Comparison of ENCODE assay signal across 24 cellular contexts in the genomic region with DNA sequence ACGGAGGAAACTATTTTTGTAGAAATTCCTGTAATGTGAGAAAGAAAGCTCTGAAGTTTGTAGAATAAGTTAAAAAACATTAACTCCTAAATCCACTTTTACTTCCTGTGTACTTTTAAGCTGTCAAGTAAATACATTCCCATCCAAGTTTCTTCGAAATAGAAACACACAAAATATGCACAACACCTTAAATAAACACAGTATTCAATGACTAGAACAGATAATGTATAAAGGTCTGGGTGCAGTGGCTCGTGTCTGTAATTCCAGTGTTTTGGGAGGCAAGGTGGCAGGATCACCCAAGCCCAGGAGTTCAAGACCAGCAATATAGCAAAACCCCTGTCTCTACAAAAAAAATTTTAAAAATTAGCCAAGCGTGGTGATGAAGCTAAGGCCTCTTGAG.
A peak's percentile ranks its signal among the peaks of the same experiment; 100 is the strongest.
DNase-seq lines count a peak whose midpoint lies in the region; ATAC-seq, FAIRE-seq and TF ChIP-seq lines count a peak whose summit lies in the region.
"Had no signal": no experiment of that assay in that cellular context is flagged by ENCODE, and none has a peak within 500 bp of the region (broad histone marks: within the 10 kb centered on the region; RNA-seq: fewer than 3 reads in every experiment).

No MANE protein-coding gene starts in this region.

- no peak overlapping the region for H3K4me3 ChIP-seq in liver (ENCODE audit: low read depth in 1 of 3, low read length in 3 of 3)
- H3K4me3 ChIP-seq in HepG2 (replicated peaks in 1 of 3; ENCODE audit: insufficient read depth in 1 of 3, low read depth in 2 of 3, low read length in 3 of 3) = no peak overlapping the region
- no peak overlapping the region for H3K4me3 ChIP-seq in Karpas-422 (ENCODE audit: low read length)
- H3K4me3 ChIP-seq: MG63 had no signal

- no peaks in the 10 kb centered on the region for H3K9me2 ChIP-seq in Karpas-422 (replicated peaks; ENCODE audit: insufficient read depth, low read length)

- no peaks in the 10 kb centered on the region for H3K27me3 Mint-ChIP-seq in activated naive CD8-positive, alpha-beta T cell treated with anti-CD3 and anti-CD28 coated beads for 36 hours
- H3K27me3 Mint-ChIP-seq: CD4-positive, CD25-positive, alpha-beta regulatory T cell had no signal

- H3K9me3 ChIP-seq in liver (ENCODE audit: control insufficient read depth in 4 of 4, low read length in 3 of 4) (no peaks in the 10 kb centered on the region), HepG2 (ENCODE audit: low read length) (no peaks in the 10 kb centered on the region), Karpas-422 (ENCODE audit: low read length) (no peaks in the 10 kb centered on the region)
- H3K9me3 ChIP-seq: MG63 had no signal

- ATAC-seq in HepG2 (no peak), left lobe of liver (peak; percentile 31), HG03565 (IDR thresholded peaks at IDR 0.05; ENCODE audit: unreplicated experiment) (no peak), HG03039 (IDR thresholded peaks at IDR 0.05; ENCODE audit: unreplicated experiment) (no peak)
- ATAC-seq: Panc1 had no signal

- H3K36me3 ChIP-seq in liver (ENCODE audit: control insufficient read depth in 4 of 4, insufficient read depth in 3 of 4, low read depth in 1 of 4, low read length in 3 of 4) (no peaks in the 10 kb centered on the region), HepG2 (replicated peaks in 1 of 2; ENCODE audit: control insufficient read depth in 1 of 2, insufficient read depth in 2 of 2, low read length in 2 of 2) (peaks cover 1 to 11% of the 10 kb centered on the region in 2 experiments; a peak in 1 of 5 replicates), Karpas-422 (ENCODE audit: insufficient read depth, low read length) (no peaks in the 10 kb centered on the region)
- H3K36me3 ChIP-seq: MG63 had no signal

- no peak overlapping the region for H3K4me3 Mint-ChIP-seq in activated naive CD8-positive, alpha-beta T cell treated with anti-CD3 and anti-CD28 coated beads for 36 hours
- H3K4me3 Mint-ChIP-seq: CD4-positive, CD25-positive, alpha-beta regulatory T cell; HFFc6 had no signal

- WGBS in liver = 44% methylated on average over 4 of the region's 4 CpGs
- 85% methylated on average over 4 of the region's 4 CpGs for WGBS in HepG2 (ENCODE audit: low lambda C conversion rate)

- peaks cover 34% of the 10 kb centered on the region for H3K4me1 Mint-ChIP-seq in activated naive CD8-positive, alpha-beta T cell treated with anti-CD3 and anti-CD28 coated beads for 36 hours

- TF ChIP-seq CTCF in liver (IDR thresholded peaks at IDR 0.05; ENCODE audit: low read depth, low read length, missing input control) = no peak
- TF ChIP-seq CTCF in HepG2 (CRISPR knock-in tag; IDR thresholded peaks at IDR 0.05) = no peak

- H3K27ac Mint-ChIP-seq in activated naive CD8-positive, alpha-beta T cell treated with anti-CD3 and anti-CD28 coated beads for 36 hours = peak overlapping the region; percentile 79
- H3K27ac Mint-ChIP-seq: CD4-positive, CD25-positive, alpha-beta regulatory T cell had no signal

- POLR2A ChIA-PET in HepG2 (lab: Yijun Ruan, JAX) = no interaction called here

- H3K4me1 ChIP-seq in liver (ENCODE audit: control insufficient read depth in 4 of 4, insufficient read depth in 4 of 4, low read length in 3 of 4) = peaks cover 4 to 16% (median 10%) of the 10 kb centered on the region in 4 donors
- H3K4me1 ChIP-seq in HepG2 (ENCODE audit: insufficient read depth, low read length) = no peaks in the 10 kb centered on the region
- no peaks in the 10 kb centered on the region for H3K4me1 ChIP-seq in Karpas-422 (ENCODE audit: low read length)

- TF ChIP-seq RAD21 in liver (IDR thresholded peaks at IDR 0.05) (peak in 1 of 2 donors; percentile 17), HepG2 (CRISPR knock-in tag; IDR thresholded peaks at IDR 0.05) (no peak)

- in situ Hi-C loops in HepG2 (cut with HindIII; ENCODE audit: extremely low pct_ligation_motif_present, low pct_unique_long_range_greater_than_20kb) = no loop called here

- intact Hi-C loops in HepG2 (cut with micrococcal nuclease; ENCODE audit: unreplicated experiment) = no loop called here

- H4K20me1 ChIP-seq in HepG2 (ENCODE audit: insufficient read depth, low read length) (no peaks in the 10 kb centered on the region), Karpas-422 (ENCODE audit: insufficient read depth, low read depth, low read length) (no peaks in the 10 kb centered on the region)

- no peak overlapping the region for H2AFZ ChIP-seq in HepG2 (ENCODE audit: low read length)
- no peak overlapping the region for H2AFZ ChIP-seq in Karpas-422 (ENCODE audit: low read length)

- no peaks in the 10 kb centered on the region for H3K9me3 Mint-ChIP-seq in activated naive CD8-positive, alpha-beta T cell treated with anti-CD3 and anti-CD28 coated beads for 36 hours
- H3K9me3 Mint-ChIP-seq: CD4-positive, CD25-positive, alpha-beta regulatory T cell; HFFc6 had no signal

- TF ChIP-seq POLR2A in HepG2 (IDR thresholded peaks at IDR 0.05; ENCODE audit: insufficient read depth in 1 of 2, low read depth in 2 of 2, low read length in 2 of 2) = no peak

- H3K4me2 ChIP-seq in HepG2 (ENCODE audit: low read depth, low read length) (no peak overlapping the region), Karpas-422 (ENCODE audit: low read depth, low read length, poor library complexity, severe bottlenecking) (no peak overlapping the region)

- no peaks in the 10 kb centered on the region for H3K27me3 ChIP-seq in liver (ENCODE audit: control insufficient read depth in 4 of 4, insufficient read depth in 4 of 4, low read length in 3 of 4)
- H3K27me3 ChIP-seq in HepG2 (ENCODE audit: control insufficient read depth in 1 of 2, insufficient read depth in 2 of 2, low read length in 2 of 2) = no peaks in the 10 kb centered on the region
- H3K27me3 ChIP-seq in Karpas-422 (ENCODE audit: low read length) = no peaks in the 10 kb centered on the region
- H3K27me3 ChIP-seq: MG63 had no signal

- CTCF ChIA-PET in HepG2 (lab: Yijun Ruan, JAX; ENCODE audit: low intra/inter-chr PET ratio, low total read pairs) = no interaction called here

- H3K9ac ChIP-seq in liver (ENCODE audit: low read depth in 1 of 2, low read length in 2 of 2) = no peak overlapping the region
- no peak overlapping the region for H3K9ac ChIP-seq in HepG2 (ENCODE audit: insufficient read depth, low read depth, low read length)
- no peak overlapping the region for H3K9ac ChIP-seq in Karpas-422 (ENCODE audit: low read length)

- H3K27ac ChIP-seq in liver (ENCODE audit: low read depth in 1 of 2, low read length in 2 of 2) = peak overlapping the region; percentile 27 to 59
- H3K27ac ChIP-seq in HepG2 (ENCODE audit: extremely low read length, insufficient read depth, low read length) = no peak overlapping the region
- no peak overlapping the region for H3K27ac ChIP-seq in Karpas-422 (ENCODE audit: low read length)

- H3K36me3 Mint-ChIP-seq in activated naive CD8-positive, alpha-beta T cell treated with anti-CD3 and anti-CD28 coated beads for 36 hours = peaks cover 28% of the 10 kb centered on the region

- H3K79me2 ChIP-seq in HepG2 (ENCODE audit: insufficient read depth, low read length) (no peaks in the 10 kb centered on the region), Karpas-422 (ENCODE audit: low read length) (no peaks in the 10 kb centered on the region)

- no TSS peak for BruUV-seq in HepG2 (replicated peaks; lab: Mats Ljungman, UMichigan)

- TF ChIP-seq EP300 in HepG2 (IDR thresholded peaks at IDR 0.05; ENCODE audit: low read depth in 2 of 2, low read length in 2 of 2) (no peak), HepG2 (CRISPR knock-in tag; IDR thresholded peaks at IDR 0.05; ENCODE audit: borderline replicate concordance) (no peak)

- FAIRE-seq in HepG2 (lab: Jason Lieb, UNC) = no peak
- FAIRE-seq: D721Med, GM12892, GM19239 had no signal

- DNase-seq in HepG2 (ENCODE audit: low spot score) (no peak), left lobe of liver (ENCODE audit: low spot score) (no peak), LoVo (ENCODE audit: low spot score) (no peak), Karpas-422 (no peak)
- DNase-seq in activated naive CD8-positive, alpha-beta T cell treated with anti-CD3 and anti-CD28 coated beads for 36 hours = no peak
- DNase-seq: AML-193; CD4-positive, CD25-positive, alpha-beta regulatory T cell; DND-41; GDM1; HFFc6; KBM-7; NCI-H1092 treated with DMSO at 0.1 percent for 48 hours; NCI-H1694; NCI-H446 treated with DMSO at 0.1 percent for 48 hours; NCI-H748 treated with DMSO at 0.1 percent for 48 hours; SHP77 had no signal

TF ChIP-seq in HepG2, 621 proteins besides CTCF, POLR2A, EP300 and RAD21 (continues in another document):
- TF ChIP-seq GATA4 (IDR thresholded peaks at IDR 0.05; ENCODE audit: borderline replicate concordance, low read depth) (no peak), ATF1 (CRISPR knock-in tag; IDR thresholded peaks at IDR 0.05) (no peak), NFE2L2 (IDR thresholded peaks at IDR 0.05; ENCODE audit: low read length) (no peak), MYPOP (CRISPR knock-in tag; IDR thresholded peaks at IDR 0.05) (no peak)
- TF ChIP-seq, protein P1, sequence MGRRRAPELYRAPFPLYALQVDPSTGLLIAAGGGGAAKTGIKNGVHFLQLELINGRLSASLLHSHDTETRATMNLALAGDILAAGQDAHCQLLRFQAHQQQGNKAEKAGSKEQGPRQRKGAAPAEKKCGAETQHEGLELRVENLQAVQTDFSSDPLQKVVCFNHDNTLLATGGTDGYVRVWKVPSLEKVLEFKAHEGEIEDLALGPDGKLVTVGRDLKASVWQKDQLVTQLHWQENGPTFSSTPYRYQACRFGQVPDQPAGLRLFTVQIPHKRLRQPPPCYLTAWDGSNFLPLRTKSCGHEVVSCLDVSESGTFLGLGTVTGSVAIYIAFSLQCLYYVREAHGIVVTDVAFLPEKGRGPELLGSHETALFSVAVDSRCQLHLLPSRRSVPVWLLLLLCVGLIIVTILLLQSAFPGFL (CRISPR knock-in tag; IDR thresholded peaks at IDR 0.05) = no peak

Comparison
In these comparisons a context has a peak if more than half of its experiments do, and no peak if none do; other contexts are left out.
1. H3K27ac ChIP-seq: peak in liver (2 of 2); none in HepG2 (single experiment) and Karpas-422 (single experiment).